In the genomic region with DNA sequence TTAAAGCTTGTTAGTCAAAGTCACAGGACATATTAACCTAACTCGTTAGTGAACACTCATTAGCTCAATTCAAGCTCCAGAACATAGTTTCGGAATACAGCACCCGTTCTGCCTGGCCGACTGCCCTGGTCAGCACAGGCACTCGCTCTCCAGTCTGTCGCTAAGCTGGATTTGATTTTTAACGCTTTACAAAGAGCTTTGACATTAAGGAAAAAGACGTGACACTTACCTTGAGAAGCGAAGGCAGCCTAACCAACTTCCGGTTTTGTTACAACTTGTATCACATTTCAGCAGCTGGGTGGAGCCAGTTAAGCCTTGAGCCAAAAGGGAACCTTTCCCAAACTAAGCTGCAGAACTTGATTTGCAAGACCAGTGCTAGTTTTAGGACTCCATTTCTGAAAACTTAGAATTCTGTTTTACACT, we compare ENCODE assay signal across 7 cellular contexts. TPM values are rescaled to one million over a fixed set of nuclear protein-coding genes. Genes with fewer than 3 reads are reported as not detected.
DNase-seq lines count a peak whose midpoint lies in the region; ATAC-seq and TF ChIP-seq lines count a peak whose summit lies in the region.

A gene with protein sequence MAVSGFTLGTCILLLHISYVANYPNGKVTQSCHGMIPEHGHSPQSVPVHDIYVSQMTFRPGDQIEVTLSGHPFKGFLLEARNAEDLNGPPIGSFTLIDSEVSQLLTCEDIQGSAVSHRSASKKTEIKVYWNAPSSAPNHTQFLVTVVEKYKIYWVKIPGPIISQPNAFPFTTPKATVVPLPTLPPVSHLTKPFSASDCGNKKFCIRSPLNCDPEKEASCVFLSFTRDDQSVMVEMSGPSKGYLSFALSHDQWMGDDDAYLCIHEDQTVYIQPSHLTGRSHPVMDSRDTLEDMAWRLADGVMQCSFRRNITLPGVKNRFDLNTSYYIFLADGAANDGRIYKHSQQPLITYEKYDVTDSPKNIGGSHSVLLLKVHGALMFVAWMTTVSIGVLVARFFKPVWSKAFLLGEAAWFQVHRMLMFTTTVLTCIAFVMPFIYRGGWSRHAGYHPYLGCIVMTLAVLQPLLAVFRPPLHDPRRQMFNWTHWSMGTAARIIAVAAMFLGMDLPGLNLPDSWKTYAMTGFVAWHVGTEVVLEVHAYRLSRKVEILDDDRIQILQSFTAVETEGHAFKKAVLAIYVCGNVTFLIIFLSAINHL (minus strand): TSS at position 258 of the 423 bp plus-strand sequence. CDS start 17,867 bp downstream, outside the sequence.

- peak within 1 kb of the TSS; percentile 87 for H3K4me2 ChIP-seq in PC-3 (ENCODE audit: low read length)

- no peak for TF ChIP-seq CTCF in GM10266 (IDR thresholded peaks at IDR 0.05; ENCODE audit: control insufficient read depth, insufficient read depth, low read depth, missing control alignments)
- TF ChIP-seq CTCF in PC-3 (conservative IDR thresholded peaks at IDR 0.05; ENCODE audit: low read depth, low read length): no peak
- no peak for TF ChIP-seq CTCF in left ventricle myocardium inferior (IDR thresholded peaks at IDR 0.05; ENCODE audit: borderline replicate concordance)
- TF ChIP-seq CTCF in prostate gland (IDR thresholded peaks at IDR 0.05): no peak

- intact Hi-C loops in PC-3 (cut with micrococcal nuclease): loop anchor here (1.0 kb wide), 1 partner anchor 9 kb away; no protein-coding TSS in a partner anchor
- intact Hi-C loops in left ventricle myocardium inferior (cut with micrococcal nuclease): no loop called here
- intact Hi-C loops in prostate gland (cut with DNase I): no loop called here

- TF ChIP-seq POLR2A in prostate gland (IDR thresholded peaks at IDR 0.05): peak; percentile 49

- peaks cover 28% of the 10 kb centered on the region for H3K79me2 ChIP-seq in PC-3 (ENCODE audit: low read length)

- H3K4me1 ChIP-seq in PC-3 (ENCODE audit: insufficient read depth, low read length) (peaks cover 17% of the 10 kb centered on the region), left ventricle myocardium inferior (peaks cover 36% of the 10 kb centered on the region), prostate gland (replicated peaks) (no peaks in the 10 kb centered on the region)

- H3K9me3 ChIP-seq in PC-3 (ENCODE audit: low read length): no peaks in the 10 kb centered on the region
- H3K9me3 ChIP-seq in left ventricle myocardium inferior (replicated peaks): no peaks in the 10 kb centered on the region
- H3K9me3 ChIP-seq in prostate gland: no peaks in the 10 kb centered on the region

- H3K9me2 ChIP-seq in PC-3 (replicated peaks; ENCODE audit: low read length): no peaks in the 10 kb centered on the region

- peak within 1 kb of the TSS; percentile 89 for H3K4me3 Mint-ChIP-seq in activated naive CD8-positive, alpha-beta T cell treated with anti-CD3 and anti-CD28 coated beads, Interleukin-2, amount 10 ng/mL, durations not matched to agents 7 days and 5 days

- POLR2A ChIA-PET in PC-3 (lab: Charles Lee; ENCODE audit: unreplicated experiment): interaction anchor here (0.6 to 0.8 kb wide), 2 partner anchors 27 to 204 kb away, joined by 5 to 13 read pairs; no protein-coding TSS in a partner anchor
- POLR2A ChIA-PET in activated naive CD8-positive, alpha-beta T cell treated with anti-CD3 and anti-CD28 coated beads, Interleukin-2, amount 10 ng/mL, durations not matched to agents 7 days and 5 days (lab: Charles Lee): interaction anchor here (1.3 to 1.8 kb wide), 2 partner anchors 11 to 204 kb away, joined by 3 to 5 read pairs; a partner anchor contains a TSS

- peak within 1 kb of the TSS; percentile 94 for H2AFZ ChIP-seq in PC-3 (ENCODE audit: low read length)

- peak within 1 kb of the TSS; percentile 70 for H3K27ac ChIP-seq in PC-3 (ENCODE audit: low read length)
- H3K27ac ChIP-seq in left ventricle myocardium inferior (replicated peaks): peak within 1 kb of the TSS; percentile 77
- H3K27ac ChIP-seq in prostate gland: peak within 1 kb of the TSS; percentile 76 to 78

- peak within 1 kb of the TSS; percentile 61 for H3K9ac ChIP-seq in PC-3 (ENCODE audit: low read length)

- peaks cover 3% of the 10 kb centered on the region for H3K36me3 Mint-ChIP-seq in activated naive CD8-positive, alpha-beta T cell treated with anti-CD3 and anti-CD28 coated beads, Interleukin-2, amount 10 ng/mL, durations not matched to agents 7 days and 5 days

- H4K20me1 ChIP-seq in PC-3 (ENCODE audit: low read length): no peaks in the 10 kb centered on the region

- H3K9me3 Mint-ChIP-seq in activated naive CD8-positive, alpha-beta T cell treated with anti-CD3 and anti-CD28 coated beads, Interleukin-2, amount 10 ng/mL, durations not matched to agents 7 days and 5 days: no peaks in the 10 kb centered on the region

- WGBS in prostate gland: under 1% methylated on average over 10 of the region's 10 CpGs

- ATAC-seq in GM21723 (IDR thresholded peaks at IDR 0.05; ENCODE audit: unreplicated experiment) (peak; percentile 98), PC-3 (peak; percentile 89)
- ATAC-seq in activated naive CD8-positive, alpha-beta T cell treated with anti-CD3 and anti-CD28 coated beads, Interleukin-2, amount 10 ng/mL, durations not matched to agents 7 days and 5 days (ENCODE audit: low read depth): peak; percentile 96

- H3K36me3 ChIP-seq in PC-3 (ENCODE audit: low read depth, low read length) (no peaks in the 10 kb centered on the region), left ventricle myocardium inferior (no peaks in the 10 kb centered on the region), prostate gland (no peaks in the 10 kb centered on the region)

- CTCF ChIA-PET in PC-3 (lab: Charles Lee): interaction anchor here (0.6 to 0.9 kb wide), 2 partner anchors 10 to 804 kb away, joined by 4 read pairs; no protein-coding TSS in a partner anchor

- no TSS peak for BruUV-seq in PC-3 (replicated peaks; lab: Mats Ljungman, UMichigan)

- peaks cover 18% of the 10 kb centered on the region for H3K27me3 Mint-ChIP-seq in activated naive CD8-positive, alpha-beta T cell treated with anti-CD3 and anti-CD28 coated beads, Interleukin-2, amount 10 ng/mL, durations not matched to agents 7 days and 5 days

- H3K27me3 ChIP-seq in PC-3 (ENCODE audit: low read length): no peaks in the 10 kb centered on the region
- H3K27me3 ChIP-seq in left ventricle myocardium inferior (ENCODE audit: low read depth): no peaks in the 10 kb centered on the region
- H3K27me3 ChIP-seq in prostate gland (replicated peaks; ENCODE audit: insufficient read depth): no peaks in the 10 kb centered on the region

- peak within 1 kb of the TSS; percentile 88 for H3K27ac Mint-ChIP-seq in activated naive CD8-positive, alpha-beta T cell treated with anti-CD3 and anti-CD28 coated beads, Interleukin-2, amount 10 ng/mL, durations not matched to agents 7 days and 5 days

- H3K4me1 Mint-ChIP-seq in activated naive CD8-positive, alpha-beta T cell treated with anti-CD3 and anti-CD28 coated beads, Interleukin-2, amount 10 ng/mL, durations not matched to agents 7 days and 5 days: peaks cover 12% of the 10 kb centered on the region

- H3K4me3 ChIP-seq in PC-3 (ENCODE audit: low read length) (peak within 1 kb of the TSS; percentile 77), left ventricle myocardium inferior (peak within 1 kb of the TSS; percentile 67), prostate gland (peak within 1 kb of the TSS; percentile 38)

- no peaks in the 10 kb centered on the region for H3F3A ChIP-seq in PC-3 (ENCODE audit: low read length, unreplicated experiment)

- DNase-seq in GM10266 (ENCODE audit: extremely low spot score): peak; percentile 65
- DNase-seq in HuH-7 (ENCODE audit: low spot score): peak; percentile 48
- peak; percentile 94 for DNase-seq in PC-3
- DNase-seq in activated naive CD8-positive, alpha-beta T cell treated with anti-CD3 and anti-CD28 coated beads, Interleukin-2, amount 10 ng/mL, durations not matched to agents 7 days and 5 days: peak; percentile 44
- DNase-seq in left ventricle myocardium inferior: peak; percentile 57
- DNase-seq in prostate gland (ENCODE audit: low spot score): peak; percentile 83

RNA-seq across cellular contexts. Expression of the gene that starts here (rescaled TPM):
- total RNA-seq in PC-3 (2014; rRNA removed) (14.5 and 16.3 TPM in 2 replicates), left ventricle myocardium inferior (3.8 TPM), prostate gland (10 to 100 TPM in 1 of 2 donors, 1 to 10 TPM in 1; 9.5 to 16.1 TPM)
- total RNA-seq in activated naive CD8-positive, alpha-beta T cell treated with anti-CD3 and anti-CD28 coated beads, Interleukin-2, amount 10 ng/mL, durations not matched to agents 7 days and 5 days: 1 to 10 TPM; 4.6 to 4.7 TPM

Comparison
In these comparisons a context has a peak if more than half of its experiments do, and no peak if none do; other contexts are left out.
1. Peak in every context shown above with its lines: DNase-seq, ATAC-seq, H3K4me3 ChIP-seq and H3K27ac ChIP-seq.
2. DNase-seq: peak in every context shown above with its lines; median percentile 94 in PC-3; 83 in prostate gland; 65 in GM10266; 57 in left ventricle myocardium inferior; 48 in HuH-7; 44 in activated naive CD8-positive, alpha-beta T cell treated with anti-CD3 and anti-CD28 coated beads, Interleukin-2, amount 10 ng/mL, durations not matched to agents 7 days and 5 days.